Comparison of ENCODE assay signal across 14 cellular contexts in the genomic region with DNA sequence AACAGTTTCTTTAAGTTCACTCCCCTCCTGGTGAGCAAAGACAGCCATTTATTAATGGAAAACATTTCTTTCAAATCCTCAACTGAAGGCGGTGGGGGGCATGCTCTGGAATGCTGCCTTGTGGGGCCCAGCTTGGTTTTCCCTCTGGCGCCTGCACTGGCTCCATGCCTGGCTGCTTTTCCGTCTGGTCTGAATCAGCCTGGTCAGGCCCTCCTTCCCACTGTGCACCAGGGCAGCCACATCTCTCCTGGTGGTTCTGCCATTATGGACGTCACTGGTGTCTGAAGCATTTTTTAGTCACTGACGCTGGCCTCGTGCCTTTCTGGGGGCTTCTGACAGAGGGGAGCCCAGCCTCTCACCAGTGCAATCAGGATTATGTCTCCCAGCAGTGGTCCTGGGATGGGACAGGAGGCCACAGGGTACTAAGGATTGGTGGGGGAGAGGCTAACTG.
A peak's percentile ranks its signal among the peaks of the same experiment; 100 is the strongest.
DNase-seq lines count a peak whose midpoint lies in the region; ATAC-seq and TF ChIP-seq lines count a peak whose summit lies in the region.
"Had no signal": no experiment of that assay in that cellular context is flagged by ENCODE, and none has a peak within 500 bp of the region (broad histone marks: within the 10 kb centered on the region; RNA-seq: fewer than 3 reads in every experiment).

No MANE protein-coding gene starts in this region.

- no peaks in the 10 kb centered on the region for H3K9me3 ChIP-seq in HEK293 (ENCODE audit: control insufficient read depth, insufficient read depth, low read depth, low read length)

- no peak overlapping the region for H3K27ac ChIP-seq in HEK293 (ENCODE audit: extremely low read depth, low read depth, low read length)

- POLR2A ChIA-PET in HEK293 (lab: Yijun Ruan, JAX) = no interaction called here

- H3K4me3 ChIP-seq in HEK293 (ENCODE audit: low read depth, low read length) (no peak overlapping the region), astrocyte of the spinal cord (ENCODE audit: low read depth, low read length) (no peak overlapping the region)

- no peak for TF ChIP-seq CTCF in HEK293 (tag by site-specific recombination; IDR thresholded peaks at IDR 0.05)
- TF ChIP-seq CTCF in astrocyte of the spinal cord (IDR thresholded peaks at IDR 0.05; ENCODE audit: low read depth, low read length) = no peak

- no peak for ATAC-seq in GM18498 (IDR thresholded peaks at IDR 0.05; ENCODE audit: unreplicated experiment)
- ATAC-seq in HG03045 (IDR thresholded peaks at IDR 0.05; ENCODE audit: unreplicated experiment) = no peak
- ATAC-seq: HepG2; stimulated activated memory B cell treated with anti-CD40 and anti-IgM and Interleukin-4, amounts not matched to agents 10 μg/mL and 1 μg/mL and 100 μg/mL, for 72 hours had no signal

- CTCF ChIA-PET in HEK293 (lab: Yijun Ruan, JAX) = no interaction called here

- peak; percentile 93 for DNase-seq in astrocyte of the spinal cord (ENCODE audit: low read depth, low spot score)
- peak; percentile 76 for DNase-seq in kidney tubule cell (ENCODE audit: low spot score)
- DNase-seq in stromal cell of bone marrow (ENCODE audit: low read depth) = peak; percentile 43
- DNase-seq in NCI-H82 (lab: John Stamatoyannopoulos, UW) = no peak
- no peak for DNase-seq in NCI-H2107 (lab: John Stamatoyannopoulos, UW)
- DNase-seq: activated naive CD8-positive, alpha-beta T cell treated with anti-CD3 and anti-CD28 coated beads, Interleukin-2, amount 10 ng/mL, durations not matched to agents 7 days and 5 days; DMS53; NCI-H1930; OCI-M1 had no signal

- no peaks in the 10 kb centered on the region for H3K36me3 ChIP-seq in HEK293 (ENCODE audit: control insufficient read depth in 2 of 2, insufficient read depth in 1 of 2, low read length in 2 of 2)

- H3K4me1 ChIP-seq in HEK293 (ENCODE audit: control insufficient read depth, insufficient read depth, low read length) = no peaks in the 10 kb centered on the region

- in situ Hi-C loops in astrocyte of the spinal cord (cut with HindIII; ENCODE audit: low sequenced_read_pairs) = no loop called here

TF ChIP-seq in HEK293, 187 proteins besides CTCF, POLR2A, EP300 and RAD21:
- TF ChIP-seq SP2 (tag by site-specific recombination; IDR thresholded peaks at IDR 0.05) = no peak
- TF ChIP-seq WT1 (tag by site-specific recombination; IDR thresholded peaks at IDR 0.05) = no peak
- no peak for TF ChIP-seq ZNF664 (tag by site-specific recombination; IDR thresholded peaks at IDR 0.05)
- no peak for TF ChIP-seq ZNF184 (tag by site-specific recombination; IDR thresholded peaks at IDR 0.05)
- TF ChIP-seq ZIC2 (tag by site-specific recombination; IDR thresholded peaks at IDR 0.05) = peak; percentile 83
- no peak for TF ChIP-seq HOXD13 (CRISPR knock-in tag; IDR thresholded peaks at IDR 0.05; ENCODE audit: borderline replicate concordance)
TF ChIP-seq in HEK293: peak in this region for 1.

Comparison
In these comparisons a context has a peak if more than half of its experiments do, and no peak if none do; other contexts are left out.
1. DNase-seq: peak in astrocyte of the spinal cord (single experiment), kidney tubule cell (single experiment) and stromal cell of bone marrow (single experiment); none in NCI-H82 (single experiment) and NCI-H2107 (single experiment).